30 cellular contexts compared by ENCODE assay signal in genomic region chr4:117417856-117418255, GRCh38.
DNase-seq lines count a peak whose midpoint lies in the region; ATAC-seq and TF ChIP-seq lines count a peak whose summit lies in the region.
"Had no signal": no experiment of that assay in that cellular context is flagged by ENCODE, and none has a peak within 500 bp of the region (broad histone marks: within the 10 kb centered on the region; RNA-seq: fewer than 3 reads in every experiment).

No MANE protein-coding gene starts in this region.

- H3K9me3 ChIP-seq in Peyer's patch = no peaks in the 10 kb centered on the region
- H3K9me3 ChIP-seq: BLaER1, esophagus muscularis mucosa, gastrocnemius medialis, suprapubic skin, upper lobe of left lung had no signal

- H3K27me3 ChIP-seq in Peyer's patch = no peaks in the 10 kb centered on the region
- H3K27me3 ChIP-seq: BLaER1, cardiac muscle cell, esophagus muscularis mucosa, gastrocnemius medialis, suprapubic skin, upper lobe of left lung had no signal

- H3K36me3 ChIP-seq in Peyer's patch = no peaks in the 10 kb centered on the region
- H3K36me3 ChIP-seq: BLaER1, cardiac muscle cell, esophagus muscularis mucosa, gastrocnemius medialis, suprapubic skin, upper lobe of left lung had no signal

- H3K4me3 ChIP-seq in choroid plexus epithelial cell (ENCODE audit: low read depth, low read length) (no peak overlapping the region), Peyer's patch (no peak overlapping the region)
- H3K4me3 ChIP-seq: BLaER1, cardiac muscle cell, esophagus muscularis mucosa, gastrocnemius medialis, GM23338, SK-N-MC, suprapubic skin, upper lobe of left lung had no signal

- DNase-seq in ELR (ENCODE audit: low read depth) = peak; percentile 42
- DNase-seq in RPMI7951 (ENCODE audit: low read depth) = peak; percentile 13
- peak; percentile 6 for DNase-seq in choroid plexus epithelial cell (ENCODE audit: low read depth)
- DNase-seq in kidney tubule cell (ENCODE audit: low spot score) = peak; percentile 56
- DNase-seq in NCI-H2107 (lab: John Stamatoyannopoulos, UW) = no peak
- DNase-seq in Peyer's patch = no peak
- DNase-seq in NOMO-1 treated with DMSO at 0.1 percent for 48 hours (lab: John Stamatoyannopoulos, UW; ENCODE audit: unreplicated experiment) = no peak
- DNase-seq: activated CD4-positive, alpha-beta memory T cell treated with anti-CD3 and anti-CD28 coated beads for 36 hours; activated CD4-positive, CD25-positive, alpha-beta regulatory T cell treated with anti-CD3 and anti-CD28 coated beads, Interleukin-2, amount 50 U/mL, for 72 hours; activated naive CD4-positive, alpha-beta T cell treated with anti-CD3 and anti-CD28 coated beads, Interleukin-2, amount 50 U/mL, for 16 hours; amygdala; cortex of kidney; effector memory CD8-positive, alpha-beta T cell; gastrocnemius medialis; GDM1; NCI-H1092 treated with DMSO at 0.1 percent for 48 hours; NCI-H187; NCI-H2171; small intestine; stimulated activated naive CD4-positive, alpha-beta T cell; upper lobe of left lung had no signal

- TF ChIP-seq CTCF in choroid plexus epithelial cell (conservative IDR thresholded peaks at IDR 0.05; ENCODE audit: low read depth, low read length) = no peak
- no peak for TF ChIP-seq CTCF in Peyer's patch (IDR thresholded peaks at IDR 0.05)

- no peak for TF ChIP-seq POLR2A in Peyer's patch (IDR thresholded peaks at IDR 0.05)

- H3K4me1 ChIP-seq in Peyer's patch = no peaks in the 10 kb centered on the region
- H3K4me1 ChIP-seq: esophagus muscularis mucosa, gastrocnemius medialis, parathyroid adenoma, suprapubic skin, upper lobe of left lung had no signal

- no peak for ATAC-seq in GM18873 (IDR thresholded peaks at IDR 0.05; ENCODE audit: low FRiP score, unreplicated experiment)
- ATAC-seq: effector memory CD8-positive, alpha-beta T cell; gastrocnemius medialis; GM23338; left lobe of liver had no signal

- H3K27ac ChIP-seq in Peyer's patch = no peak overlapping the region
- H3K27ac ChIP-seq: BLaER1, cardiac muscle cell, esophagus muscularis mucosa, gastrocnemius medialis, parathyroid adenoma, SK-N-MC, suprapubic skin, upper lobe of left lung had no signal

Comparison
In these comparisons a context has a peak if more than half of its experiments do, and no peak if none do; other contexts are left out.
1. DNase-seq: peak in ELR (single experiment), RPMI7951 (single experiment), choroid plexus epithelial cell (single experiment) and kidney tubule cell (single experiment); none in NCI-H2107 (single experiment), Peyer's patch (0 of 3) and NOMO-1 treated with DMSO at 0.1 percent for 48 hours (single experiment).